ENCODE assay signal across 1 cellular context in the genomic region with DNA sequence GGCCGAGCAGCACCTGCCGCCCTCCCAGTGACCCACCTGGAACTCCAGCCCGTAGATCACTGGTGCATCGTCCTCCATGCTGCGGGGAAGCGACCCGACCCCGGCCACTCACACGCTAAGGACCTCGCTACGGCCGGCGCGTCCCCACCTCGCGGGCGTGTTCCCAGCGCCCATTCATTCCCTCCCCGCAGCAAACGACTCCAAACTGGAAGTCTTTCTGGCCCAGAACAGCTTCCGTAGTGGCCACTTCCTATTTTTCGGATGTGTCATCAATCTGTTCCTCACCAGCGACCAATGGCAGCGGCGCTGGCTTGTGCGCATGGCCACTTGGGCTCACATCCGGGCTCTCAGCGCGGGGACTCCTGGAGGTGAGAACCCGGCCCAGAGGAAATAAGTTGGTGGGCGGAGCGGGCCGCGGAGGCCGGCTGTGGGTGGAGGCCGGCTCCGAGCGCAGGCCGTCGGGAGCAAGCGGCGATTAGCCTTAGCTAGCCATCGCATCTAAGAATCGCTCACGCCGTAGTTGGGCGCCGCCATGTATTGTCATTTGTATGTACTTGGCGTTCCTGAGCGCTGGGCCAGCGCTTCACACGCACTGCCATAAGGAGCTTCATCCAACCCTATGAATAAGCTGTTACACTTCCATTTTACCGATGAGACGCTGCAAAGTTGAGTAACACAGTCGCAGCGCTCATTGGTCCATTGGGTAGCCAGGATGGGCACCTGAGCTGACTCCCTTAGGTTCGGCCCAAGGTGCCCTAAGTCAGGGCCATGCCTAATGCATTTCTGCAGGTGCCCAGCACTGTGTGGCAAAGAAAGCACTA.
TF ChIP-seq lines count a peak whose summit lies in the region.

A gene (minus strand): TSS at position 207 of the 821 bp plus-strand sequence. CDS start 129 bp downstream, at position 78.

TF ChIP-seq in HEK293, 187 proteins besides CTCF, POLR2A, EP300 and RAD21 (continued from another document):
- TF ChIP-seq, protein P1, sequence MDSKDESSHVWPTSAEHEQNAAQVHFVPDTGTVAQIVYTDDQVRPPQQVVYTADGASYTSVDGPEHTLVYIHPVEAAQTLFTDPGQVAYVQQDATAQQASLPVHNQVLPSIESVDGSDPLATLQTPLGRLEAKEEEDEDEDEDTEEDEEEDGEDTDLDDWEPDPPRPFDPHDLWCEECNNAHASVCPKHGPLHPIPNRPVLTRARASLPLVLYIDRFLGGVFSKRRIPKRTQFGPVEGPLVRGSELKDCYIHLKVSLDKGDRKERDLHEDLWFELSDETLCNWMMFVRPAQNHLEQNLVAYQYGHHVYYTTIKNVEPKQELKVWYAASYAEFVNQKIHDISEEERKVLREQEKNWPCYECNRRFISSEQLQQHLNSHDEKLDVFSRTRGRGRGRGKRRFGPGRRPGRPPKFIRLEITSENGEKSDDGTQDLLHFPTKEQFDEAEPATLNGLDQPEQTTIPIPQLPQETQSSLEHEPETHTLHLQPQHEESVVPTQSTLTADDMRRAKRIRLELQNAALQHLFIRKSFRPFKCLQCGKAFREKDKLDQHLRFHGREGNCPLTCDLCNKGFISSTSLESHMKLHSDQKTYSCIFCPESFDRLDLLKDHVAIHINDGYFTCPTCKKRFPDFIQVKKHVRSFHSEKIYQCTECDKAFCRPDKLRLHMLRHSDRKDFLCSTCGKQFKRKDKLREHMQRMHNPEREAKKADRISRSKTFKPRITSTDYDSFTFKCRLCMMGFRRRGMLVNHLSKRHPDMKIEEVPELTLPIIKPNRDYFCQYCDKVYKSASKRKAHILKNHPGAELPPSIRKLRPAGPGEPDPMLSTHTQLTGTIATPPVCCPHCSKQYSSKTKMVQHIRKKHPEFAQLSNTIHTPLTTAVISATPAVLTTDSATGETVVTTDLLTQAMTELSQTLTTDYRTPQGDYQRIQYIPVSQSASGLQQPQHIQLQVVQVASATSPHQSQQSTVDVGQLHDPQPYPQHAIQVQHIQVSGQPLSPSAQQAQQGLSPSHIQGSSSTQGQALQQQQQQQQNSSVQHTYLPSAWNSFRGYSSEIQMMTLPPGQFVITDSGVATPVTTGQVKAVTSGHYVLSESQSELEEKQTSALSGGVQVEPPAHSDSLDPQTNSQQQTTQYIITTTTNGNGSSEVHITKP (tag by site-specific recombination; IDR thresholded peaks at IDR 0.05) = peak; percentile 47; the same call in 1 of the 2 replicates
- TF ChIP-seq ZNF391 (tag by site-specific recombination; IDR thresholded peaks at IDR 0.05; ENCODE audit: borderline replicate concordance, low read depth) = 0 out of 2 replicates have a peak, but pooled peaks have one; percentile 39
- TF ChIP-seq EGR2 (tag by site-specific recombination; IDR thresholded peaks at IDR 0.05; ENCODE audit: low read depth) = peak; percentile 80
- TF ChIP-seq, protein P2, sequence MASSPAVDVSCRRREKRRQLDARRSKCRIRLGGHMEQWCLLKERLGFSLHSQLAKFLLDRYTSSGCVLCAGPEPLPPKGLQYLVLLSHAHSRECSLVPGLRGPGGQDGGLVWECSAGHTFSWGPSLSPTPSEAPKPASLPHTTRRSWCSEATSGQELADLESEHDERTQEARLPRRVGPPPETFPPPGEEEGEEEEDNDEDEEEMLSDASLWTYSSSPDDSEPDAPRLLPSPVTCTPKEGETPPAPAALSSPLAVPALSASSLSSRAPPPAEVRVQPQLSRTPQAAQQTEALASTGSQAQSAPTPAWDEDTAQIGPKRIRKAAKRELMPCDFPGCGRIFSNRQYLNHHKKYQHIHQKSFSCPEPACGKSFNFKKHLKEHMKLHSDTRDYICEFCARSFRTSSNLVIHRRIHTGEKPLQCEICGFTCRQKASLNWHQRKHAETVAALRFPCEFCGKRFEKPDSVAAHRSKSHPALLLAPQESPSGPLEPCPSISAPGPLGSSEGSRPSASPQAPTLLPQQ (tag by site-specific recombination; IDR thresholded peaks at IDR 0.05) = no peak
- TF ChIP-seq TCF7L2 (IDR thresholded peaks at IDR 0.05; ENCODE audit: borderline replicate concordance, low read depth, low read length) = no peak
- TF ChIP-seq ZNF544 (tag by site-specific recombination; IDR thresholded peaks at IDR 0.05) = no peak
- peak; percentile 76 for TF ChIP-seq ZNF76 (tag by site-specific recombination; IDR thresholded peaks at IDR 0.05; ENCODE audit: borderline replicate concordance, low read depth)
- TF ChIP-seq, protein P3, sequence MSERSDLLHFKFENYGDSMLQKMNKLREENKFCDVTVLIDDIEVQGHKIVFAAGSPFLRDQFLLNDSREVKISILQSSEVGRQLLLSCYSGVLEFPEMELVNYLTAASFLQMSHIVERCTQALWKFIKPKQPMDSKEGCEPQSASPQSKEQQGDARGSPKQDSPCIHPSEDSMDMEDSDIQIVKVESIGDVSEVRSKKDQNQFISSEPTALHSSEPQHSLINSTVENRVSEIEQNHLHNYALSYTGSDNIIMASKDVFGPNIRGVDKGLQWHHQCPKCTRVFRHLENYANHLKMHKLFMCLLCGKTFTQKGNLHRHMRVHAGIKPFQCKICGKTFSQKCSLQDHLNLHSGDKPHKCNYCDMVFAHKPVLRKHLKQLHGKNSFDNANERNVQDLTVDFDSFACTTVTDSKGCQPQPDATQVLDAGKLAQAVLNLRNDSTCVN (tag by site-specific recombination; optimal IDR thresholded peaks at IDR 0.05) = peak; percentile 79
- no peak for TF ChIP-seq ZBTB21 (tag by site-specific recombination; IDR thresholded peaks at IDR 0.05)
- TF ChIP-seq ZBTB8A (tag by site-specific recombination; IDR thresholded peaks at IDR 0.05) = peak; percentile 33
- peak; percentile 52; the same call in 1 of the 2 replicates for TF ChIP-seq KLF10 (tag by site-specific recombination; IDR thresholded peaks at IDR 0.05)
- TF ChIP-seq ZNF629 (tag by site-specific recombination; IDR thresholded peaks at IDR 0.05) = peak; percentile 69
- no peak for TF ChIP-seq ZEB2 (tag by site-specific recombination; IDR thresholded peaks at IDR 0.05)
- TF ChIP-seq, protein P4, sequence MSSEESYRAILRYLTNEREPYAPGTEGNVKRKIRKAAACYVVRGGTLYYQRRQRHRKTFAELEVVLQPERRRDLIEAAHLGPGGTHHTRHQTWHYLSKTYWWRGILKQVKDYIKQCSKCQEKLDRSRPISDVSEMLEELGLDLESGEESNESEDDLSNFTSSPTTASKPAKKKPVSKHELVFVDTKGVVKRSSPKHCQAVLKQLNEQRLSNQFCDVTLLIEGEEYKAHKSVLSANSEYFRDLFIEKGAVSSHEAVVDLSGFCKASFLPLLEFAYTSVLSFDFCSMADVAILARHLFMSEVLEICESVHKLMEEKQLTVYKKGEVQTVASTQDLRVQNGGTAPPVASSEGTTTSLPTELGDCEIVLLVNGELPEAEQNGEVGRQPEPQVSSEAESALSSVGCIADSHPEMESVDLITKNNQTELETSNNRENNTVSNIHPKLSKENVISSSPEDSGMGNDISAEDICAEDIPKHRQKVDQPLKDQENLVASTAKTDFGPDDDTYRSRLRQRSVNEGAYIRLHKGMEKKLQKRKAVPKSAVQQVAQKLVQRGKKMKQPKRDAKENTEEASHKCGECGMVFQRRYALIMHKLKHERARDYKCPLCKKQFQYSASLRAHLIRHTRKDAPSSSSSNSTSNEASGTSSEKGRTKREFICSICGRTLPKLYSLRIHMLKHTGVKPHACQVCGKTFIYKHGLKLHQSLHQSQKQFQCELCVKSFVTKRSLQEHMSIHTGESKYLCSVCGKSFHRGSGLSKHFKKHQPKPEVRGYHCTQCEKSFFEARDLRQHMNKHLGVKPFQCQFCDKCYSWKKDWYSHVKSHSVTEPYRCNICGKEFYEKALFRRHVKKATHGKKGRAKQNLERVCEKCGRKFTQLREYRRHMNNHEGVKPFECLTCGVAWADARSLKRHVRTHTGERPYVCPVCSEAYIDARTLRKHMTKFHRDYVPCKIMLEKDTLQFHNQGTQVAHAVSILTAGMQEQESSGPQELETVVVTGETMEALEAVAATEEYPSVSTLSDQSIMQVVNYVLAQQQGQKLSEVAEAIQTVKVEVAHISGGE (tag by site-specific recombination; conservative IDR thresholded peaks at IDR 0.05; ENCODE audit: low read depth) = peak; percentile 88
- TF ChIP-seq ZFP69B (tag by site-specific recombination; IDR thresholded peaks at IDR 0.05) = no peak
- TF ChIP-seq ZBTB20 (tag by site-specific recombination; IDR thresholded peaks at IDR 0.05) = peak; percentile 16; the same call in 1 of the 2 replicates
- TF ChIP-seq ZNF2 (tag by site-specific recombination; IDR thresholded peaks at IDR 0.05) = peak; percentile 79; the same call in 1 of the 2 replicates
- TF ChIP-seq ZFHX2 (tag by site-specific recombination; conservative IDR thresholded peaks at IDR 0.05) = peak; percentile 84
- no peak for TF ChIP-seq ZNF701 (tag by site-specific recombination; IDR thresholded peaks at IDR 0.05)
- TF ChIP-seq ZXDB (tag by site-specific recombination; IDR thresholded peaks at IDR 0.05) = peak; percentile 92
- TF ChIP-seq, protein P5, sequence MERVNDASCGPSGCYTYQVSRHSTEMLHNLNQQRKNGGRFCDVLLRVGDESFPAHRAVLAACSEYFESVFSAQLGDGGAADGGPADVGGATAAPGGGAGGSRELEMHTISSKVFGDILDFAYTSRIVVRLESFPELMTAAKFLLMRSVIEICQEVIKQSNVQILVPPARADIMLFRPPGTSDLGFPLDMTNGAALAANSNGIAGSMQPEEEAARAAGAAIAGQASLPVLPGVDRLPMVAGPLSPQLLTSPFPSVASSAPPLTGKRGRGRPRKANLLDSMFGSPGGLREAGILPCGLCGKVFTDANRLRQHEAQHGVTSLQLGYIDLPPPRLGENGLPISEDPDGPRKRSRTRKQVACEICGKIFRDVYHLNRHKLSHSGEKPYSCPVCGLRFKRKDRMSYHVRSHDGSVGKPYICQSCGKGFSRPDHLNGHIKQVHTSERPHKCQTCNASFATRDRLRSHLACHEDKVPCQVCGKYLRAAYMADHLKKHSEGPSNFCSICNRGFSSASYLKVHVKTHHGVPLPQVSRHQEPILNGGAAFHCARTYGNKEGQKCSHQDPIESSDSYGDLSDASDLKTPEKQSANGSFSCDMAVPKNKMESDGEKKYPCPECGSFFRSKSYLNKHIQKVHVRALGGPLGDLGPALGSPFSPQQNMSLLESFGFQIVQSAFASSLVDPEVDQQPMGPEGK (tag by site-specific recombination; IDR thresholded peaks at IDR 0.05) = 0 out of 2 replicates have a peak, but pooled peaks have one; percentile 27
- no peak for TF ChIP-seq ZNF837 (tag by site-specific recombination; IDR thresholded peaks at IDR 0.05)
- TF ChIP-seq ZFP37 (tag by site-specific recombination; IDR thresholded peaks at IDR 0.05) = 0 out of 2 replicates have a peak, but pooled peaks have one; percentile 52
- no peak for TF ChIP-seq ZNF274 (IDR thresholded peaks at IDR 0.05; ENCODE audit: low read length)
- TF ChIP-seq ZNF274 (tag by site-specific recombination; IDR thresholded peaks at IDR 0.05; ENCODE audit: borderline replicate concordance) = no peak
- TF ChIP-seq ZNF335 (tag by site-specific recombination; conservative IDR thresholded peaks at IDR 0.05) = peak; percentile 76
- TF ChIP-seq SP7 (tag by site-specific recombination; IDR thresholded peaks at IDR 0.05) = peak; percentile 24
- TF ChIP-seq SP2 (tag by site-specific recombination; IDR thresholded peaks at IDR 0.05) = peak; percentile 88
- TF ChIP-seq ZNF561 (tag by site-specific recombination; IDR thresholded peaks at IDR 0.05; ENCODE audit: borderline replicate concordance) = no peak
- TF ChIP-seq ZNF311 (tag by site-specific recombination; IDR thresholded peaks at IDR 0.05; ENCODE audit: borderline replicate concordance) = no peak
- 0 out of 2 replicates have a peak, but pooled peaks have one; percentile 28 for TF ChIP-seq GLIS2 (tag by site-specific recombination; IDR thresholded peaks at IDR 0.05)
- TF ChIP-seq, protein P6, sequence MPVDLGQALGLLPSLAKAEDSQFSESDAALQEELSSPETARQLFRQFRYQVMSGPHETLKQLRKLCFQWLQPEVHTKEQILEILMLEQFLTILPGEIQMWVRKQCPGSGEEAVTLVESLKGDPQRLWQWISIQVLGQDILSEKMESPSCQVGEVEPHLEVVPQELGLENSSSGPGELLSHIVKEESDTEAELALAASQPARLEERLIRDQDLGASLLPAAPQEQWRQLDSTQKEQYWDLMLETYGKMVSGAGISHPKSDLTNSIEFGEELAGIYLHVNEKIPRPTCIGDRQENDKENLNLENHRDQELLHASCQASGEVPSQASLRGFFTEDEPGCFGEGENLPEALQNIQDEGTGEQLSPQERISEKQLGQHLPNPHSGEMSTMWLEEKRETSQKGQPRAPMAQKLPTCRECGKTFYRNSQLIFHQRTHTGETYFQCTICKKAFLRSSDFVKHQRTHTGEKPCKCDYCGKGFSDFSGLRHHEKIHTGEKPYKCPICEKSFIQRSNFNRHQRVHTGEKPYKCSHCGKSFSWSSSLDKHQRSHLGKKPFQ (tag by site-specific recombination; IDR thresholded peaks at IDR 0.05) = peak; percentile 92
- TF ChIP-seq KLF16 (tag by site-specific recombination; IDR thresholded peaks at IDR 0.05) = peak; percentile 61; the same call in 1 of the 2 replicates
- peak; percentile 63; the same call in 1 of the 2 replicates for TF ChIP-seq SP3 (tag by site-specific recombination; IDR thresholded peaks at IDR 0.05)
- TF ChIP-seq ZNF600 (tag by site-specific recombination; IDR thresholded peaks at IDR 0.05) = peak; percentile 84
- 0 out of 2 replicates have a peak, but pooled peaks have one; percentile 16 for TF ChIP-seq ZNF341 (tag by site-specific recombination; IDR thresholded peaks at IDR 0.05; ENCODE audit: low read depth)
- TF ChIP-seq YY1 (tag by site-specific recombination; IDR thresholded peaks at IDR 0.05) = peak; percentile 31; the same call in 1 of the 2 replicates
- peak; percentile 30; the same call in 1 of the 2 replicates for TF ChIP-seq ZNF660 (tag by site-specific recombination; IDR thresholded peaks at IDR 0.05)
